Comparison of ENCODE assay signal across 8 cellular contexts in the genomic region with DNA sequence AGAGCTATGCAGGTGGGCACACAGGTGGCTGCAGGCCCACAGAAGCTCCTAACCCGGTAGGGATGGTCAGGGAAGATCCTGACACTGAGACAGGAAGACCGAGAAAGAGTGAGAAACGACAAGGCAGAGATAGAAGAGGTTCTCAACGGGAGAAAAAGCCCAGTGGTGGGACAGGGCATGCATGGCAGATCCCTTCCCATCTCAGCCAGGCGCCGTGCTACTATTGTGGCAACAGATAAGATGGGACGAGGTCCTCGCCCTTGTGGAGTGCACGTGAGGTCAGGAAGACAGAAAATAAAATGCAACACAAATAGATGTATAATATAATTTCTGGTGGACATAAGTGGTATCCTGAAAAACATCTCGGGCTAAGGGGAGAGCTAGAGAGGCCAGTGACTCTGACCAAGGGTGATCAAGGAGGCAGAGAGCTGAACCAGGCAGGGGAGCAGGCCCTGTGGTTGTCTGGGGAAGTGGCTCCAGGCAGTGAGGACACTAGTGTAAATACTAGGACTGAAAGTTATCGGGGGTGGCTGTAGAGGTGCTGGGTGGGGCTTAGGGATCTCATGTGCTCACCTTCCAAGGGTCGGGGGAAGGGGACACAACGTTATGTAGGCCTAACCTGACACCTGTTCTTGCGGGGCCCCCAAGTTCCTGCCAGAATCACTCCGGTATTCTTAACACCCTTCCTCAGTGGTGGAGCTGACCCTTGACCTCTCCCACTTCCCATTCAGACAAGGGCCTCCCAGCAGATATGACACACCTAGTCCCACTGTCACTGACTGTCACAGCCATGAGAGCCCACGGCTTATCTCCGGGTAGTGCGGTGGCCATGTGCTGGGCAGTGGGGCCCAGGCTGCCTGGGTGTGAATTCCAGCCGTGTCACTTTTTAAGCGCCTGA. TPM values are rescaled to one million over a fixed set of nuclear protein-coding genes. Genes with fewer than 3 reads are reported as not detected.
DNase-seq lines count a peak whose midpoint lies in the region; ATAC-seq, FAIRE-seq and TF ChIP-seq lines count a peak whose summit lies in the region.

No MANE protein-coding gene starts in this region.

- intact Hi-C loops in kidney (cut with DNase I): no loop called here

- peak in 1 of 2 donors; percentile 5 for ATAC-seq in activated T-cell treated with anti-CD3 and anti-CD28 coated beads, Interleukin-2, amount 50 U/mL, for 4 hours
- ATAC-seq in GM21528 (IDR thresholded peaks at IDR 0.05; ENCODE audit: low FRiP score, unreplicated experiment) (no peak), GM21825 (IDR thresholded peaks at IDR 0.05; ENCODE audit: unreplicated experiment) (no peak), GM19324 (IDR thresholded peaks at IDR 0.05; ENCODE audit: low FRiP score, unreplicated experiment) (no peak)

- H3K36me3 ChIP-seq in kidney (ENCODE audit: control insufficient read depth in 1 of 2, insufficient read depth in 2 of 2, low read length in 2 of 2) (peaks cover 13 to 16% of the 10 kb centered on the region in 2 donors), subcutaneous abdominal adipose tissue (ENCODE audit: control insufficient read depth in 5 of 5, insufficient read depth in 5 of 5, low read length in 5 of 5) (peaks cover 9 to 38% (median 31%) of the 10 kb centered on the region in 5 donors)

- H3K27ac ChIP-seq in kidney (ENCODE audit: low read depth in 2 of 2, low read length in 2 of 2): peak overlapping the region in 1 of 2 donors; percentile 70
- peak overlapping the region; percentile 77 for H3K27ac ChIP-seq in subcutaneous abdominal adipose tissue (ENCODE audit: low read depth, low read length)

- no peak for FAIRE-seq in kidney (lab: Jason Lieb, UNC)

- peak overlapping the region; percentile 74 for H3K27ac Mint-ChIP-seq in activated naive CD8-positive, alpha-beta T cell treated with anti-CD3 and anti-CD28 coated beads for 36 hours

- H3K9ac ChIP-seq in kidney (ENCODE audit: low read length in 2 of 2): peak overlapping the region; percentile 57 to 81
- H3K9ac ChIP-seq in subcutaneous abdominal adipose tissue (ENCODE audit: low read length in 5 of 5): peak overlapping the region; percentile 72 to 88 (median 75)

- peaks cover 15% of the 10 kb centered on the region for H3K36me3 Mint-ChIP-seq in activated T-cell treated with anti-CD3 and anti-CD28 coated beads, Interleukin-2, amount 50 U/mL, for 4 hours (ENCODE audit: insufficient read depth)
- H3K36me3 Mint-ChIP-seq in activated naive CD8-positive, alpha-beta T cell treated with anti-CD3 and anti-CD28 coated beads for 36 hours: peaks cover 34% of the 10 kb centered on the region

- DNase-seq in activated T-cell treated with anti-CD3 and anti-CD28 coated beads, Interleukin-2, amount 50 U/mL, for 4 hours: no peak
- DNase-seq in activated T-cell treated with anti-CD3 and anti-CD28 coated beads for 4 hours (no peak), kidney (peak; percentile 54)
- DNase-seq in activated naive CD8-positive, alpha-beta T cell treated with anti-CD3 and anti-CD28 coated beads for 36 hours: no peak

- H3K4me3 Mint-ChIP-seq in activated T-cell treated with anti-CD3 and anti-CD28 coated beads, Interleukin-2, amount 50 U/mL, for 4 hours: peak overlapping the region; percentile 90
- H3K4me3 Mint-ChIP-seq in activated naive CD8-positive, alpha-beta T cell treated with anti-CD3 and anti-CD28 coated beads for 36 hours: peak overlapping the region; percentile 85

- H3K4me3 ChIP-seq in kidney (ENCODE audit: low read length in 2 of 2) (peak overlapping the region; percentile 68 to 92), subcutaneous abdominal adipose tissue (ENCODE audit: low read depth in 1 of 5, low read length in 5 of 5) (peak overlapping the region; percentile 77 to 93 (median 89))

- H3K4me1 ChIP-seq in kidney (ENCODE audit: control insufficient read depth in 1 of 2, insufficient read depth in 1 of 2, low read depth in 1 of 2, low read length in 2 of 2) (peaks cover 6 to 15% of the 10 kb centered on the region in 2 donors), subcutaneous abdominal adipose tissue (ENCODE audit: control insufficient read depth in 5 of 5, insufficient read depth in 5 of 5, low read length in 5 of 5) (peaks cover 12 to 29% (median 26%) of the 10 kb centered on the region in 5 donors)

- H3K9me3 Mint-ChIP-seq in activated T-cell treated with anti-CD3 and anti-CD28 coated beads, Interleukin-2, amount 50 U/mL, for 4 hours: no peaks in the 10 kb centered on the region
- H3K9me3 Mint-ChIP-seq in activated naive CD8-positive, alpha-beta T cell treated with anti-CD3 and anti-CD28 coated beads for 36 hours: no peaks in the 10 kb centered on the region

- no peak for TF ChIP-seq CTCF in kidney (IDR thresholded peaks at IDR 0.05; ENCODE audit: borderline replicate concordance, extremely low read depth, insufficient read depth)

- H3K4me1 Mint-ChIP-seq in activated T-cell treated with anti-CD3 and anti-CD28 coated beads, Interleukin-2, amount 50 U/mL, for 4 hours (ENCODE audit: low read depth): peaks cover 32% of the 10 kb centered on the region
- peaks cover 18% of the 10 kb centered on the region for H3K4me1 Mint-ChIP-seq in activated naive CD8-positive, alpha-beta T cell treated with anti-CD3 and anti-CD28 coated beads for 36 hours

- peaks cover 2% of the 10 kb centered on the region for H3K27me3 Mint-ChIP-seq in activated T-cell treated with anti-CD3 and anti-CD28 coated beads, Interleukin-2, amount 50 U/mL, for 4 hours (ENCODE audit: low read depth)
- peaks cover 11% of the 10 kb centered on the region for H3K27me3 Mint-ChIP-seq in activated naive CD8-positive, alpha-beta T cell treated with anti-CD3 and anti-CD28 coated beads for 36 hours

- H3K27me3 ChIP-seq in subcutaneous abdominal adipose tissue (ENCODE audit: control insufficient read depth in 5 of 5, insufficient read depth in 4 of 5, low read length in 5 of 5): peaks cover 0 to 3% (median 0%) of the 10 kb centered on the region in 5 donors

- no peaks in the 10 kb centered on the region for H3K9me3 ChIP-seq in kidney (ENCODE audit: control insufficient read depth in 1 of 2, low read length in 2 of 2)
- H3K9me3 ChIP-seq in subcutaneous abdominal adipose tissue (ENCODE audit: control insufficient read depth in 5 of 5, low read length in 5 of 5): peaks cover 0 to 6% (median 0%) of the 10 kb centered on the region in 5 donors

RNA-seq across cellular contexts. Expression of a gene that starts 1.0 kb away (rescaled TPM):
- total RNA-seq in activated T-cell treated with anti-CD3 and anti-CD28 coated beads, Interleukin-2, amount 50 U/mL, for 4 hours: 10 to 100 TPM; 28.5 to 39.8 (median 38.5) TPM
- total RNA-seq in activated naive CD8-positive, alpha-beta T cell treated with anti-CD3 and anti-CD28 coated beads for 36 hours: 10 to 100 TPM; 17.0 to 18.1 TPM
- 17.4 TPM for total RNA-seq in kidney
- 51.1 TPM for polyA plus RNA-seq in kidney (ENCODE audit: insufficient read depth, low read depth, low replicate concordance)

RNA-seq across cellular contexts. Expression of a gene that starts 23.6 kb away (rescaled TPM):
- total RNA-seq in activated T-cell treated with anti-CD3 and anti-CD28 coated beads, Interleukin-2, amount 50 U/mL, for 4 hours: not detected
- total RNA-seq in activated naive CD8-positive, alpha-beta T cell treated with anti-CD3 and anti-CD28 coated beads for 36 hours: not detected
- total RNA-seq in kidney: not detected
- not detected for polyA plus RNA-seq in kidney (ENCODE audit: insufficient read depth, low read depth, low replicate concordance)

RNA-seq across cellular contexts. Expression of a gene that starts 41.9 kb away (rescaled TPM):
- total RNA-seq in activated T-cell treated with anti-CD3 and anti-CD28 coated beads, Interleukin-2, amount 50 U/mL, for 4 hours: under 1 TPM in 1 of 3 donors, not detected in 2; 0.21 TPM
- total RNA-seq in activated naive CD8-positive, alpha-beta T cell treated with anti-CD3 and anti-CD28 coated beads for 36 hours: under 1 TPM; 0.14 to 0.23 TPM
- 0.63 TPM for total RNA-seq in kidney
- 1.6 TPM for polyA plus RNA-seq in kidney (ENCODE audit: insufficient read depth, low read depth, low replicate concordance)
